8 cellular contexts compared by ENCODE assay signal in the genomic region with DNA sequence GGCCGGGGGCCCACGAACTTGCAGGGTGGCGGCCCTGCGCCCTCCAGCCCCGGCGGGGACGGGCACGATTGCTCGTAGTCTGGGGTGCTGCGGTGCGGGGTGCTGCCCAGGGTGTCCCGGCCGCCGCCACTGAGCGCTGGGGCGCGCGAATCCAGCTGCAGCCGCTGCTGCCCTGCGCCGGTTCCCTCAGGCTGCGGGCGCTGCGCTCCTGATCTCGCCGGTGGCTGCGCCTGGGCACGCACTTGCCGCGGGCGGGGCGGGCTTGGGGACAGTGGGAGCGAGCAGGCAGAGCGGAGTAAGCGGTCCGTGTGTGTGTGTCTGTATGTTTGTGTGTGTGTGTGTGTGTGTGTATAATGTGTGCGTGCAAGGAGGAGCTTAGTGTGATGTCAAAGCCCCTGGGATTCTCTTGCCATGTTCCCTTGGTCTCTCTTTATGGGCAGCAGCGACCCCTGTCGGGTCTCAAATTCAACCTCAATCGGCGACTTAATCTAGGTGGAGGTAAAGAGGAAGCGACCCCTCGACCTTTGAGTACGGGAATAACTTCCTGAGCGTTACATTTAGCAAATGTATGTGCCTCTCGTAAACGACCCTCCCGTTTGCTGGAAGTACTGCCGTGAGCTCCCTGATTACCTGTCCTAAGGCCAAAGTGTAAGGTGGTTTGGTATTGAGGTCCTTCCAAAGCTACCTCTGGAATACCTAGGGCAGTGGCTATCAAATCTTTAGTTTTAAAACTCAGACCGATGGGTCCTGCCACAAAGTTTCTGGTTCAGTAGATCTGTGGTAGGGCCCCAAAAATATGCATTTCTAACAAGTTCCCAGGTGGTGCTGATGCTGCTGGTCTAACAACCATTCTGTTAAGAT. TPM values are rescaled to one million over a fixed set of nuclear protein-coding genes. Genes with fewer than 3 reads are reported as not detected.
DNase-seq lines count a peak whose midpoint lies in the region; ATAC-seq, FAIRE-seq and TF ChIP-seq lines count a peak whose summit lies in the region.

A gene (minus strand): TSS at position 324 of the 861 bp plus-strand sequence.

- DNase-seq in GM12864 (ENCODE audit: low read depth) (peak; percentile 59), NCI-H1105 (lab: John Stamatoyannopoulos, UW) (peak; percentile 81), SW 1271 (lab: John Stamatoyannopoulos, UW) (peak; percentile 31 to 60), chondrocyte (ENCODE audit: low spot score) (peak; percentile 89)

- H3K36me3 Mint-ChIP-seq in chondrocyte (ENCODE audit: low read depth), result no peaks in the 10 kb centered on the region

- H3K9me3 ChIP-seq in skeletal muscle tissue (ENCODE audit: control insufficient read depth in 3 of 3, low read length in 3 of 3), result no peaks in the 10 kb centered on the region

- no peaks in the 10 kb centered on the region for H3K9me3 Mint-ChIP-seq in chondrocyte (ENCODE audit: low read depth)

- peak; percentile 65 for TF ChIP-seq CTCF in GM12864 (IDR thresholded peaks at IDR 0.05; ENCODE audit: low read depth, low read length, missing control alignments)
- peak; percentile 96 for TF ChIP-seq CTCF in chondrocyte (IDR thresholded peaks at IDR 0.05)

- peaks cover 38% of the 10 kb centered on the region for H3K4me1 Mint-ChIP-seq in chondrocyte (ENCODE audit: low read depth)

- H3K27me3 Mint-ChIP-seq in chondrocyte (ENCODE audit: low read depth), result peaks cover 11% of the 10 kb centered on the region

- peak within 1 kb of the TSS; percentile 78 to 86 (median 81) for H3K9ac ChIP-seq in skeletal muscle tissue (ENCODE audit: low read depth in 1 of 3, low read length in 3 of 3)

- H3K4me3 ChIP-seq in GM12864 (ENCODE audit: low read depth, low read length), result peak within 1 kb of the TSS; percentile 44
- peak within 1 kb of the TSS; percentile 82 to 89 (median 87) for H3K4me3 ChIP-seq in skeletal muscle tissue (ENCODE audit: low read length in 3 of 3)

- no peaks in the 10 kb centered on the region for H3K36me3 ChIP-seq in skeletal muscle tissue (ENCODE audit: control insufficient read depth in 3 of 3, insufficient read depth in 3 of 3, low read length in 3 of 3)

- H3K27ac Mint-ChIP-seq in chondrocyte (ENCODE audit: unreplicated experiment), result peak within 1 kb of the TSS; percentile 95

- peak within 1 kb of the TSS; percentile 70 for H3K27ac ChIP-seq in skeletal muscle tissue (ENCODE audit: low read depth, low read length)

- ATAC-seq in HG02610 (IDR thresholded peaks at IDR 0.05; ENCODE audit: unreplicated experiment) (peak; percentile 69), HG02571 (IDR thresholded peaks at IDR 0.05; ENCODE audit: unreplicated experiment) (no peak)

- H3K27me3 ChIP-seq in skeletal muscle tissue (ENCODE audit: control insufficient read depth in 3 of 3, insufficient read depth in 3 of 3, low read length in 3 of 3), result peaks cover 0 to 2% (median 0%) of the 10 kb centered on the region in 3 donors

- H3K4me1 ChIP-seq in skeletal muscle tissue (ENCODE audit: control insufficient read depth in 3 of 3, insufficient read depth in 3 of 3, low read length in 3 of 3), result peaks cover 7 to 17% (median 12%) of the 10 kb centered on the region in 3 donors

- peak; percentile 92 for FAIRE-seq in islet of Langerhans (lab: Jason Lieb, UNC)

- peak within 1 kb of the TSS; percentile 96 for H3K4me3 Mint-ChIP-seq in chondrocyte (ENCODE audit: unreplicated experiment)

RNA-seq across cellular contexts. Expression of the gene that starts here (rescaled TPM):
- 12.8 to 28.7 TPM (median 14.8 TPM) in 3 replicates for total RNA-seq in chondrocyte
- total RNA-seq in skeletal muscle tissue, result 36.5 TPM
